In the genomic region with DNA sequence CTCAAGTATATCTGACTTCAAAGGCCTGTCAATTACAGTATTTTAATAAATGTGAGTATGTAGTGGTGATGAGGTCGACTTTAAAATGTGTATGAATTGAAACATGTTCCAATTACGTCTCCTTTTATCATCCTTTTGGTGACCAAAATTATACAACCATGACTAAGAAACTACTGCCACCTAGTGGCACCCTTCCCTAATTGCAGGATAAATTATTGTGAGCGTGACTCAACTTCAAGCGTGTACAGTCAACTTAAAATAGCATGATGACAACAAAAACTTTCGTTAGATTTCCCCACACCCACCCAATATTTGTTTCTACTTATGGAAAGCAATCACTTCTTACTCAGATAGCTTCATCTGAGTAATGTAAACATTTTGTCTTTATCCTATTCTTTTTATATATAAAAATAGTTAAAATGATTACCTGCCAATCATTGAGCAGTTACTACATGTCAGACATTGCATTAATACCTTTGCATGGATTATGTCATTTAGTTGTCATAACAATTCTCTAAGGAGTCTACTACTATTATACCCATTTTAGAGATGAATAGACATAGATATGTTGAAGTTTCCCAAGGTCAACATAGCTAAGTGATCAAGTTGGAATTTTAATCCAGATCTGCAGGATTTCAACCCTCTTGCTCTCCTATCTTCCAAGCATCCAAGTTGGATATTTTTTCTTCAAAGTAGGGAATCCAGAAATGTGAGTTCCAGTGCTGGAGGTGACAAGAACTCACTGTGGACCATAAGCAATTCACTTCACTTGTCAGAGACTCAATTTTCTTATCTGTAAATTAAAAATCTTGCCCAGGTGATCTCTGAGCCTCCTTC, we compare ENCODE assay signal across 8 cellular contexts.
DNase-seq lines count a peak whose midpoint lies in the region; ATAC-seq and TF ChIP-seq lines count a peak whose summit lies in the region.

No MANE protein-coding gene starts in this region.

- no peak overlapping the region for H3K23ac ChIP-seq in neuronal stem cell (ENCODE audit: low read depth, low read length, poor library complexity)

- ATAC-seq in HG03025 (IDR thresholded peaks at IDR 0.05; ENCODE audit: low FRiP score, unreplicated experiment), result no peak
- no peak for ATAC-seq in HG03520 (IDR thresholded peaks at IDR 0.05; ENCODE audit: unreplicated experiment)

- no peaks in the 10 kb centered on the region for H3K36me3 ChIP-seq in neuronal stem cell (replicated peaks in 1 of 2; ENCODE audit: control insufficient read depth in 2 of 2, insufficient read depth in 2 of 2, low read length in 2 of 2)

- no peak overlapping the region for H3K18ac ChIP-seq in neuronal stem cell (ENCODE audit: low read length)

- H2BK12ac ChIP-seq in neuronal stem cell (ENCODE audit: low read length), result no peak overlapping the region

- H4K8ac ChIP-seq in neuronal stem cell (ENCODE audit: low read depth, low read length), result no peak overlapping the region

- H3K9ac ChIP-seq in neuronal stem cell (ENCODE audit: low read depth, low read length, poor library complexity), result no peak overlapping the region

- no peak overlapping the region for H2BK120ac ChIP-seq in neuronal stem cell (ENCODE audit: low read depth, low read length)

- H3K79me1 ChIP-seq in neuronal stem cell (ENCODE audit: low read depth, low read length), result no peaks in the 10 kb centered on the region

- no peak overlapping the region for H2AFZ ChIP-seq in neuronal stem cell (ENCODE audit: low read length)

- no peaks in the 10 kb centered on the region for H3K27me3 ChIP-seq in neuronal stem cell (ENCODE audit: control insufficient read depth in 3 of 3, insufficient read depth in 3 of 3, low read depth in 1 of 3, low read length in 3 of 3)

- no CpG with 5 or more reads among the region's 5 CpGs for WGBS in neuronal stem cell (ENCODE audit: extremely low coverage in 2 of 2, insufficient read length in 2 of 2, insufficient replicate concordance in 1 of 2), 2 donors

- no peak overlapping the region for H3K14ac ChIP-seq in neuronal stem cell (ENCODE audit: low read length)

- no peak overlapping the region for H3K4me2 ChIP-seq in neuronal stem cell (ENCODE audit: insufficient read depth, low read length, poor library complexity, severe bottlenecking)

- H3K4ac ChIP-seq in neuronal stem cell (ENCODE audit: low read length), result no peak overlapping the region

- no peak overlapping the region for H2BK5ac ChIP-seq in neuronal stem cell (ENCODE audit: low read length)

- peak; percentile 57 for TF ChIP-seq CTCF in cardiac fibroblast (IDR thresholded peaks at IDR 0.05; ENCODE audit: low read depth, low read length)

- H2BK15ac ChIP-seq in neuronal stem cell (ENCODE audit: low read length), result no peak overlapping the region

- H3K27ac ChIP-seq in neuronal stem cell (replicated peaks; ENCODE audit: low read length), result no peak overlapping the region

- DNase-seq in stimulated activated CD4-positive, alpha-beta T cell treated with anti-CD3 and anti-CD28 coated beads, Interleukin-15, amount 100 ng/mL, for 24 hours, result peak; percentile 27
- DNase-seq in stimulated activated CD4-positive, alpha-beta T cell treated with anti-CD3 and anti-CD28 coated beads, Interleukin-12 subunit alpha, Interleukin-12 subunit beta, amount 100 ng/mL, for 4 hours, result no peak
- peak; percentile 50 for DNase-seq in NCI-H1694 treated with DMSO at 0.1 percent for 48 hours (lab: John Stamatoyannopoulos, UW)
- peak; percentile 44 to 84 for DNase-seq in cardiac fibroblast (ENCODE audit: low read depth in 2 of 2)
- DNase-seq in neuronal stem cell (ENCODE audit: low spot score), result peak; percentile 30
- DNase-seq in NCI-H1048 (lab: John Stamatoyannopoulos, UW), result no peak

- H4K91ac ChIP-seq in neuronal stem cell (ENCODE audit: low read depth, low read length, poor library complexity), result no peak overlapping the region

- no peaks in the 10 kb centered on the region for H3K9me3 ChIP-seq in neuronal stem cell (replicated peaks in 1 of 2; ENCODE audit: control insufficient read depth in 2 of 2, insufficient read depth in 1 of 2, low read depth in 1 of 2, low read length in 2 of 2)

- H2AK5ac ChIP-seq in neuronal stem cell (ENCODE audit: low read depth, low read length), result no peak overlapping the region

- H3K4me1 ChIP-seq in neuronal stem cell (ENCODE audit: control insufficient read depth in 2 of 2, insufficient read depth in 1 of 2, low read depth in 1 of 2, low read length in 2 of 2), result peaks cover 0 to 4% of the 10 kb centered on the region in 2 donors

- H3K4me3 ChIP-seq in cardiac fibroblast (replicated peaks in 1 of 2; ENCODE audit: low read depth in 2 of 2, low read length in 2 of 2) (no peak overlapping the region), neuronal stem cell (ENCODE audit: low read length in 2 of 2) (no peak overlapping the region)

Comparison
In these comparisons a context has a peak if more than half of its experiments do, and no peak if none do; other contexts are left out.
1. DNase-seq: peak in stimulated activated CD4-positive, alpha-beta T cell treated with anti-CD3 and anti-CD28 coated beads, Interleukin-15, amount 100 ng/mL, for 24 hours (single experiment), NCI-H1694 treated with DMSO at 0.1 percent for 48 hours (single experiment), cardiac fibroblast (2 of 2) and neuronal stem cell (single experiment); none in stimulated activated CD4-positive, alpha-beta T cell treated with anti-CD3 and anti-CD28 coated beads, Interleukin-12 subunit alpha, Interleukin-12 subunit beta, amount 100 ng/mL, for 4 hours (single experiment) and NCI-H1048 (single experiment).